In genomic region chr13:65656740-65657329, GRCh38 we compare ENCODE assay signal across 1 cellular context.
TF ChIP-seq lines count a peak whose summit lies in the region.

No MANE protein-coding gene starts in this region.

TF ChIP-seq in GM23338, 12 proteins besides CTCF, POLR2A, EP300 and RAD21 (continued from another document):
- TF ChIP-seq ZNF462 (CRISPR knock-in tag; IDR thresholded peaks at IDR 0.05) (no peak), JUNB (IDR thresholded peaks at IDR 0.05; ENCODE audit: unreplicated experiment) (no peak), EZH2 (IDR thresholded peaks at IDR 0.05; ENCODE audit: low read depth, unreplicated experiment) (no peak), ZNF331 (CRISPR knock-in tag; IDR thresholded peaks at IDR 0.05; ENCODE audit: low read depth) (no peak), EZH2phosphoT487 (IDR thresholded peaks at IDR 0.05; ENCODE audit: unreplicated experiment) (no peak), ZNF114 (CRISPR knock-in tag; IDR thresholded peaks at IDR 0.05) (no peak), STAT1 (IDR thresholded peaks at IDR 0.05; ENCODE audit: unreplicated experiment) (no peak)
